25 cellular contexts compared by ENCODE assay signal in the genomic region with DNA sequence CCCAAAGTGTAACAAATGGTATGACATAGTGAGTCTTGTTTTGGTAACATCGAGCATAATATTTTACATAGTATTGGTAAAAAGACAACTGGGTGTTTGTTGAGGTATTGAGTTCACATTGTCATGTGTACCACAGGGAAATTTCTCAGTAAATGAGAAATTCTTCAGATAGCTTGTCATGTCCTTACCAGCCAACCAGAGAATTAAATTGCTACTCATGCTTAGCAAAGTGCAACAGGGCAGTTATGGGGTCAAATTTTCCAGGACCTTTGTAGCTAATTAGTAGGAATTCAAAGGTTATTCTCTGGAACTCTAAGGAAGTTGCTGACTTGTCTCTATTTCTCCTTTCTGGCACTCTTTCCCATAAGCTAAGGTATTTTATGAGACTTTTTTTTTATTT.
"Had no signal": no experiment of that assay in that cellular context is flagged by ENCODE, and none has a peak within 500 bp of the region (broad histone marks: within the 10 kb centered on the region; RNA-seq: fewer than 3 reads in every experiment).

No MANE protein-coding gene starts in this region.

- ATAC-seq: activated CD4-positive, alpha-beta T cell treated with anti-CD3 and anti-CD28 coated beads for 36 hours; activated T-cell treated with anti-CD3 and anti-CD28 coated beads, Interleukin-2, amount 50 U/mL, for 4 hours; gastroesophageal sphincter; heart left ventricle; natural killer cell treated with Interleukin-12 subunit alpha and Interleukin-12 subunit beta and Interleukin-15 and Interleukin-18, amount 100 ng/mL, for 72 hours; sciatic nerve; stimulated activated naive CD8-positive, alpha-beta T cell treated with anti-CD3 and anti-CD28 coated beads, Interleukin-15, Interleukin-2, amounts not matched to agents 100 U/mL and 50 U/mL, for 24 hours; upper lobe of right lung; WTC11 had no signal

- H3K4me1 Mint-ChIP-seq: activated CD4-positive, alpha-beta T cell treated with anti-CD3 and anti-CD28 coated beads for 36 hours had no signal

- H3K27me3 ChIP-seq: breast epithelium, gastroesophageal sphincter, heart left ventricle, neutrophil, ovary, upper lobe of right lung had no signal

- H3K36me3 Mint-ChIP-seq: activated naive CD8-positive, alpha-beta T cell; natural killer cell treated with Interleukin-12 subunit alpha and Interleukin-12 subunit beta and Interleukin-15 and Interleukin-18, amount 100 ng/mL, for 72 hours had no signal

- DNase-seq: activated CD4-positive, alpha-beta T cell treated with anti-CD3 and anti-CD28 coated beads for 36 hours; activated CD4-positive, alpha-beta T cell treated with anti-CD3 and anti-CD28 coated beads, Interleukin-2, amount 50 U/mL, for 48 hours; activated CD8-positive, alpha-beta memory T cell treated with anti-CD3 and anti-CD28 coated beads, Interleukin-2, amount 50 U/mL, for 48 hours; activated naive CD4-positive, alpha-beta T cell; activated T-cell treated with anti-CD3 and anti-CD28 coated beads, Interleukin-2, amount 50 U/mL, for 4 hours; endodermal cell; heart left ventricle; islet precursor cell; left ventricle myocardium inferior; mammary epithelial cell; ovary; stimulated activated CD4-positive, alpha-beta T cell treated with anti-CD3 and anti-CD28 coated beads, Interleukin-4, amount 100 ng/mL, for 1 hour; stimulated activated naive CD8-positive, alpha-beta T cell treated with anti-CD3 and anti-CD28 coated beads, Interleukin-15, Interleukin-2, amounts not matched to agents 100 U/mL and 50 U/mL, for 24 hours; T-helper 9 cell; upper lobe of right lung had no signal

- H3K4me3 Mint-ChIP-seq: activated CD4-positive, alpha-beta T cell treated with anti-CD3 and anti-CD28 coated beads for 36 hours; activated naive CD8-positive, alpha-beta T cell; activated T-cell treated with anti-CD3 and anti-CD28 coated beads, Interleukin-2, amount 50 U/mL, for 4 hours; endodermal cell; mesothelial cell of epicardium; natural killer cell treated with Interleukin-12 subunit alpha and Interleukin-12 subunit beta and Interleukin-15 and Interleukin-18, amount 100 ng/mL, for 72 hours; WTC11 had no signal

- H3K9me3 Mint-ChIP-seq: activated T-cell treated with anti-CD3 and anti-CD28 coated beads, Interleukin-2, amount 50 U/mL, for 4 hours; activated T-helper 2 cell treated with anti-CD3 and anti-CD28 coated beads, Interferon-gamma antibody, Interleukin-2, Interleukin-4, amounts not matched to agents 10 μg/mL and 5 μg/mL and 100 μg/mL, durations not matched to agents 14 hours and 24 hours and 36 hours had no signal

- H3K4me3 ChIP-seq: breast epithelium, coronary artery, gastroesophageal sphincter, heart left ventricle, left ventricle myocardium inferior, ovary, upper lobe of right lung had no signal

- H3K36me3 ChIP-seq: breast epithelium, gastroesophageal sphincter, heart left ventricle, left ventricle myocardium inferior, neutrophil, ovary, upper lobe of right lung had no signal

- H3K27me3 Mint-ChIP-seq: activated CD4-positive, alpha-beta T cell treated with anti-CD3 and anti-CD28 coated beads for 36 hours; activated naive CD8-positive, alpha-beta T cell had no signal

- H3K27ac ChIP-seq: breast epithelium, coronary artery, gastroesophageal sphincter, heart left ventricle, left ventricle myocardium inferior, neutrophil, ovary, upper lobe of right lung had no signal

- H3K27ac Mint-ChIP-seq: activated CD4-positive, alpha-beta T cell treated with anti-CD3 and anti-CD28 coated beads for 36 hours; activated naive CD8-positive, alpha-beta T cell; activated T-helper 2 cell treated with anti-CD3 and anti-CD28 coated beads, Interferon-gamma antibody, Interleukin-2, Interleukin-4, amounts not matched to agents 10 μg/mL and 5 μg/mL and 100 μg/mL, durations not matched to agents 14 hours and 24 hours and 36 hours; endodermal cell; mesothelial cell of epicardium; natural killer cell treated with Interleukin-12 subunit alpha and Interleukin-12 subunit beta and Interleukin-15 and Interleukin-18, amount 100 ng/mL, for 72 hours; WTC11 had no signal
